Comparison of ENCODE assay signal across 19 cellular contexts in the genomic region with DNA sequence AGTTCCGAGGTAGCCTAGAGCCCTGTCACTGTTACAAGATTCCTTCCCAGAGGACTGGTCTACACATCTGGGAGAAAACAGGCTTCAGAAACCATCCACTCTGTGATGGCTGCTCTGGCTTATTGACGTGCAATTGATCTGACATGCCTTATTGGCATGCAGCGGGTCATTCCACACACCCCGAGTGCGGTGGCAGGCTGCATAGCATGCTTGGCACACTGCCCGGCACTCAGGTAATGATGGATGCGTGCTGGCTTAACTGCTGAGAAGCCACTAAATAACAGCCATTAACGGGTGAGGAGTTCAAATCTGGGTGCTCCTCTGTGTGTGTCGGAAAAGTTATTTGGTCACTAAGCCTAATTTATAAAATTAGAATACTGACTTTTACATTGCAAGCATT.
"Had no signal": no experiment of that assay in that cellular context is flagged by ENCODE, and none has a peak within 500 bp of the region (broad histone marks: within the 10 kb centered on the region; RNA-seq: fewer than 3 reads in every experiment).

No MANE protein-coding gene starts in this region.

- H3K27ac Mint-ChIP-seq: activated CD4-positive, alpha-beta memory T cell treated with anti-CD3 and anti-CD28 coated beads for 36 hours; activated CD8-positive, alpha-beta memory T cell treated with anti-CD3 and anti-CD28 coated beads, Interleukin-2, amount 10 ng/mL, durations not matched to agents 7 days and 5 days; activated naive CD4-positive, alpha-beta T cell treated with anti-CD3 and anti-CD28 coated beads, Interleukin-2, amount 10 ng/mL, durations not matched to agents 7 days and 5 days; activated T-helper 2 cell treated with anti-CD3 and anti-CD28 coated beads, Interferon-gamma antibody, Interleukin-2, Interleukin-4, amounts not matched to agents 10 μg/mL and 5 μg/mL and 100 μg/mL, durations not matched to agents 14 hours and 24 hours and 36 hours; natural killer cell treated with Interleukin-12 subunit alpha and Interleukin-12 subunit beta and Interleukin-15 and Interleukin-18, amount 100 ng/mL, for 72 hours; T-cell had no signal

- H3K4me1 ChIP-seq: esophagus squamous epithelium, transverse colon had no signal

- H3K9me3 Mint-ChIP-seq: activated CD4-positive, alpha-beta memory T cell treated with anti-CD3 and anti-CD28 coated beads for 36 hours; activated naive CD4-positive, alpha-beta T cell treated with anti-CD3 and anti-CD28 coated beads, Interleukin-2, amount 10 ng/mL, durations not matched to agents 7 days and 5 days; activated T-helper 2 cell treated with anti-CD3 and anti-CD28 coated beads, Interferon-gamma antibody, Interleukin-2, Interleukin-4, amounts not matched to agents 10 μg/mL and 5 μg/mL and 100 μg/mL, durations not matched to agents 14 hours and 24 hours and 36 hours; natural killer cell treated with Interleukin-12 subunit alpha and Interleukin-12 subunit beta and Interleukin-15 and Interleukin-18, amount 100 ng/mL, for 72 hours had no signal

- ATAC-seq: activated CD8-positive, alpha-beta memory T cell treated with anti-CD3 and anti-CD28 coated beads, Interleukin-2, amount 10 ng/mL, durations not matched to agents 7 days and 5 days; stimulated activated naive CD8-positive, alpha-beta T cell treated with anti-CD3 and anti-CD28 coated beads, Interleukin-15, Interleukin-2, amounts not matched to agents 100 U/mL and 50 U/mL, for 24 hours; T-cell had no signal

- H3K4me3 ChIP-seq: coronary artery, esophagus squamous epithelium, smooth muscle cell, transverse colon had no signal

- H3K4me3 Mint-ChIP-seq: activated CD4-positive, alpha-beta memory T cell treated with anti-CD3 and anti-CD28 coated beads for 36 hours; activated CD8-positive, alpha-beta memory T cell treated with anti-CD3 and anti-CD28 coated beads, Interleukin-2, amount 10 ng/mL, durations not matched to agents 7 days and 5 days; activated naive CD4-positive, alpha-beta T cell treated with anti-CD3 and anti-CD28 coated beads, Interleukin-2, amount 10 ng/mL, durations not matched to agents 7 days and 5 days; natural killer cell treated with Interleukin-12 subunit alpha and Interleukin-12 subunit beta and Interleukin-15 and Interleukin-18, amount 100 ng/mL, for 72 hours; T-cell had no signal

- H3K36me3 ChIP-seq: esophagus squamous epithelium, transverse colon had no signal

- H3K36me3 Mint-ChIP-seq: activated CD4-positive, alpha-beta memory T cell treated with anti-CD3 and anti-CD28 coated beads for 36 hours; activated CD8-positive, alpha-beta memory T cell treated with anti-CD3 and anti-CD28 coated beads, Interleukin-2, amount 10 ng/mL, durations not matched to agents 7 days and 5 days; activated naive CD4-positive, alpha-beta T cell treated with anti-CD3 and anti-CD28 coated beads, Interleukin-2, amount 10 ng/mL, durations not matched to agents 7 days and 5 days; natural killer cell treated with Interleukin-12 subunit alpha and Interleukin-12 subunit beta and Interleukin-15 and Interleukin-18, amount 100 ng/mL, for 72 hours; T-cell had no signal

- H3K27me3 ChIP-seq: transverse colon had no signal

- DNase-seq: activated CD4-positive, alpha-beta memory T cell treated with anti-CD3 and anti-CD28 coated beads for 36 hours; activated CD8-positive, alpha-beta memory T cell treated with anti-CD3 and anti-CD28 coated beads, Interleukin-2, amount 10 ng/mL, durations not matched to agents 7 days and 5 days; activated naive CD4-positive, alpha-beta T cell treated with anti-CD3 and anti-CD28 coated beads, Interleukin-2, amount 10 ng/mL, durations not matched to agents 7 days and 5 days; activated T-cell treated with anti-CD3 and anti-CD28 coated beads, Interleukin-2, amount 50 U/mL, for 1 hour; central memory CD4-positive, alpha-beta T cell; effector CD4-positive, alpha-beta T cell; esophagus squamous epithelium; hippocampal formation; kidney glomerular epithelial cell; posterior cingulate gyrus; stimulated activated naive CD8-positive, alpha-beta T cell treated with anti-CD3 and anti-CD28 coated beads, Interleukin-15, Interleukin-2, amounts not matched to agents 100 U/mL and 50 U/mL, for 24 hours; T-cell; T-helper 9 cell; transverse colon had no signal

- H3K4me2 ChIP-seq: smooth muscle cell had no signal

- H3K4me1 Mint-ChIP-seq: activated CD8-positive, alpha-beta memory T cell treated with anti-CD3 and anti-CD28 coated beads, Interleukin-2, amount 10 ng/mL, durations not matched to agents 7 days and 5 days; activated naive CD4-positive, alpha-beta T cell treated with anti-CD3 and anti-CD28 coated beads, Interleukin-2, amount 10 ng/mL, durations not matched to agents 7 days and 5 days; T-cell had no signal

- H3K27ac ChIP-seq: coronary artery, esophagus squamous epithelium, transverse colon, VCaP had no signal

- H3K9me3 ChIP-seq: esophagus squamous epithelium, transverse colon had no signal

- H3K27me3 Mint-ChIP-seq: activated CD4-positive, alpha-beta memory T cell treated with anti-CD3 and anti-CD28 coated beads for 36 hours; activated CD8-positive, alpha-beta memory T cell treated with anti-CD3 and anti-CD28 coated beads, Interleukin-2, amount 10 ng/mL, durations not matched to agents 7 days and 5 days; activated naive CD4-positive, alpha-beta T cell treated with anti-CD3 and anti-CD28 coated beads, Interleukin-2, amount 10 ng/mL, durations not matched to agents 7 days and 5 days had no signal
